1 cellular context compared by ENCODE assay signal in genomic region chr7:7104314-7104698, GRCh38.
TF ChIP-seq lines count a peak whose summit lies in the region.

No MANE protein-coding gene starts in this region.

TF ChIP-seq in H1, 55 proteins besides CTCF, POLR2A, EP300 and RAD21 (continued from another document):
- TF ChIP-seq CHD7 (IDR thresholded peaks at IDR 0.05; ENCODE audit: insufficient replicate concordance, low read length) = no peak
- TF ChIP-seq CBX5 (IDR thresholded peaks at IDR 0.05; ENCODE audit: low read depth, low read length) = no peak
- TF ChIP-seq KDM1A (IDR thresholded peaks at IDR 0.05; ENCODE audit: borderline replicate concordance, low read length) = no peak
- no peak for TF ChIP-seq CHD2 (IDR thresholded peaks at IDR 0.05; ENCODE audit: low read length)
